ENCODE assay signal across 8 cellular contexts in the genomic region with DNA sequence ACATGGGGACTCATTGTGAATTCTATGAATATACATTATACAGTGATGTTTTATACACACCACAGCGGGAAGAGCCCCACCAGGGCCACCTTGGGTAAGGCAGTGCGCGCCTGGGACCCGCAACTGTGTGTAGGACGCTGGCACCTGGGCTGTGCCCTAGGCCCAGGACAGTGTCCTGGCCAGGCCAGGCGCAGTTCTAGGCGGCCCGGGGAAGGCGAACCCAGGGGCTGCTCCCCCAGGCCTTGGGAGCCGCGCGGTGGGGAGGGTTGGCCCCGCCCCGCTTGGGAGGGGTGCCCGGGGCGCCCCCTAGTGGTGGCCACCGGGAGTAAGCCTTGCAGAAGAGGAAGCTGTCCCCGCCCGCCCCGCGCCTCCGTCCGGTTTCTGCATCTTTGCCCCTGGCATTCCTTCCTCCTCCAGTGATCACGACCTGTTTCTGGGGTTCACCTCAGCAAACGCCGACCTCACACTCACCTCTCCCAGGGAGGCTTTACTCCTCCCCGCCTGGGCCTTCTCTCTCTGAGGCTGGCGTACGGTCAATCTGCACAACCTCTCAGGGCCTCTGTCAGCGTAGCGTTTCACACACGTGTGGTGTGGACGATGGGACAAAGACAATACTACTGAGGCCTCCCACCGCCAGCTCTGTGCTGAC. TPM values are rescaled to one million over a fixed set of nuclear protein-coding genes. Genes with fewer than 3 reads are reported as not detected.
DNase-seq lines count a peak whose midpoint lies in the region; ATAC-seq and TF ChIP-seq lines count a peak whose summit lies in the region.

No MANE protein-coding gene starts in this region.

- DNase-seq in NCI-H187 (lab: John Stamatoyannopoulos, UW) = peak; percentile 14 to 18
- DNase-seq in NCI-H187 treated with DMSO at 0.1 percent for 48 hours (lab: John Stamatoyannopoulos, UW) = no peak
- DNase-seq in NT2/D1 (ENCODE audit: low read depth, low spot score) = peak; percentile 48
- peak; percentile 83 for DNase-seq in activated T-cell treated with anti-CD3 and anti-CD28 coated beads for 1 hour (ENCODE audit: low read depth)
- DNase-seq in esophagus muscularis mucosa (ENCODE audit: extremely low spot score) = no peak
- DNase-seq in naive thymus-derived CD8-positive, alpha-beta T cell = peak; percentile 68 to 93 (median 86)
- DNase-seq in stimulated activated effector memory CD8-positive, alpha-beta T cell treated with anti-CD3 and anti-CD28 coated beads, Interleukin-12 subunit alpha, Interleukin-12 subunit beta, amount 100 ng/mL, for 72 hours (ENCODE audit: low spot score in 2 of 2) = peak; percentile 93 to 94

- intact Hi-C loops in esophagus muscularis mucosa (cut with DNase I) = no loop called here

- POLR2A ChIA-PET in naive thymus-derived CD8-positive, alpha-beta T cell (lab: Charles Lee) = interaction anchor here (0.5 to 45.7 kb wide), 9 partner anchors 11 to 1575 kb away, joined by 3 to 2449 read pairs (median 3); a partner anchor contains a TSS

- ATAC-seq in HG03159 (IDR thresholded peaks at IDR 0.05; ENCODE audit: unreplicated experiment) = peak; percentile 64
- peak; percentile 92 to 93 for ATAC-seq in naive thymus-derived CD8-positive, alpha-beta T cell
- ATAC-seq in stimulated activated effector memory CD8-positive, alpha-beta T cell treated with anti-CD3 and anti-CD28 coated beads, Interleukin-12 subunit alpha, Interleukin-12 subunit beta, amount 100 ng/mL, for 72 hours = peak; percentile 87

- peak overlapping the region; percentile 52 to 84 (median 78) for H3K4me3 Mint-ChIP-seq in naive thymus-derived CD8-positive, alpha-beta T cell
- H3K4me3 Mint-ChIP-seq in stimulated activated effector memory CD8-positive, alpha-beta T cell treated with anti-CD3 and anti-CD28 coated beads, Interleukin-12 subunit alpha, Interleukin-12 subunit beta, amount 100 ng/mL, for 72 hours = peak overlapping the region; percentile 74

- 16% methylated on average over 19 of the region's 34 CpGs for WGBS in esophagus muscularis mucosa

- TF ChIP-seq EP300 in esophagus muscularis mucosa (IDR thresholded peaks at IDR 0.05) = no peak

- H3K4me3 ChIP-seq in NT2/D1 (ENCODE audit: insufficient read length, low read depth) (no peak overlapping the region), esophagus muscularis mucosa (peak overlapping the region; percentile 31 to 41 (median 36))

- H3K36me3 Mint-ChIP-seq in naive thymus-derived CD8-positive, alpha-beta T cell = no peaks in the 10 kb centered on the region
- peaks cover 6% of the 10 kb centered on the region for H3K36me3 Mint-ChIP-seq in stimulated activated effector memory CD8-positive, alpha-beta T cell treated with anti-CD3 and anti-CD28 coated beads, Interleukin-12 subunit alpha, Interleukin-12 subunit beta, amount 100 ng/mL, for 72 hours

- H3K27ac ChIP-seq in esophagus muscularis mucosa (replicated peaks in 1 of 4) = peak overlapping the region; percentile 71 to 79 (median 74)

- peaks cover 24 to 38% (median 34%) of the 10 kb centered on the region in 4 donors for H3K4me1 Mint-ChIP-seq in naive thymus-derived CD8-positive, alpha-beta T cell
- peaks cover 40% of the 10 kb centered on the region for H3K4me1 Mint-ChIP-seq in stimulated activated effector memory CD8-positive, alpha-beta T cell treated with anti-CD3 and anti-CD28 coated beads, Interleukin-12 subunit alpha, Interleukin-12 subunit beta, amount 100 ng/mL, for 72 hours

- H3K36me3 ChIP-seq in NT2/D1 (ENCODE audit: insufficient read depth, insufficient read length, low read length) (no peaks in the 10 kb centered on the region), esophagus muscularis mucosa (no peaks in the 10 kb centered on the region)

- peak overlapping the region; percentile 58 for H3K9ac ChIP-seq in NT2/D1 (ENCODE audit: insufficient read length, low read depth)

- no peak for TF ChIP-seq POLR2A in esophagus muscularis mucosa (IDR thresholded peaks at IDR 0.05; ENCODE audit: low read depth)

- no peaks in the 10 kb centered on the region for H3K9me3 Mint-ChIP-seq in naive thymus-derived CD8-positive, alpha-beta T cell
- no peaks in the 10 kb centered on the region for H3K9me3 Mint-ChIP-seq in stimulated activated effector memory CD8-positive, alpha-beta T cell treated with anti-CD3 and anti-CD28 coated beads, Interleukin-12 subunit alpha, Interleukin-12 subunit beta, amount 100 ng/mL, for 72 hours

- peaks cover 2% of the 10 kb centered on the region for H3K27me3 ChIP-seq in NT2/D1 (ENCODE audit: insufficient read depth, insufficient read length)
- no peaks in the 10 kb centered on the region for H3K27me3 ChIP-seq in esophagus muscularis mucosa

- no peaks in the 10 kb centered on the region for H3K9me3 ChIP-seq in NT2/D1 (ENCODE audit: insufficient read depth, low read length)
- H3K9me3 ChIP-seq in esophagus muscularis mucosa = no peaks in the 10 kb centered on the region

- H3K27me3 Mint-ChIP-seq in naive thymus-derived CD8-positive, alpha-beta T cell = no peaks in the 10 kb centered on the region

- H3K27ac Mint-ChIP-seq in naive thymus-derived CD8-positive, alpha-beta T cell = peak overlapping the region; percentile 82 to 93 (median 88)
- peak overlapping the region; percentile 65 for H3K27ac Mint-ChIP-seq in stimulated activated effector memory CD8-positive, alpha-beta T cell treated with anti-CD3 and anti-CD28 coated beads, Interleukin-12 subunit alpha, Interleukin-12 subunit beta, amount 100 ng/mL, for 72 hours

- H3K4me1 ChIP-seq in NT2/D1 (ENCODE audit: insufficient read depth, insufficient read length) (peaks cover 23% of the 10 kb centered on the region), esophagus muscularis mucosa (peaks cover 18 to 22% (median 19%) of the 10 kb centered on the region in 4 donors)

- TF ChIP-seq CTCF in esophagus muscularis mucosa (IDR thresholded peaks at IDR 0.05) = peak in 2 of 3 experiments; percentile 95 to 97

RNA-seq across cellular contexts. Expression of a gene that starts 9.5 kb away (rescaled TPM):
- total RNA-seq in esophagus muscularis mucosa = 100 to 1,000 TPM in 2 of 4 donors, 10 to 100 TPM in 2; 57.0 to 193 (median 104) TPM
- total RNA-seq in naive thymus-derived CD8-positive, alpha-beta T cell = 100 to 1,000 TPM; 217 to 226 TPM
- 100 to 1,000 TPM; 137 to 164 (median 154) TPM for polyA plus RNA-seq in naive thymus-derived CD8-positive, alpha-beta T cell

RNA-seq across cellular contexts. Expression of a gene that starts 29.1 kb away (rescaled TPM):
- total RNA-seq in esophagus muscularis mucosa = 10 to 100 TPM; 19.9 to 28.7 (median 26.1) TPM
- 10 to 100 TPM; 39.5 to 41.4 TPM for total RNA-seq in naive thymus-derived CD8-positive, alpha-beta T cell
- 1 to 10 TPM; 3.4 to 4.2 (median 3.6) TPM for polyA plus RNA-seq in naive thymus-derived CD8-positive, alpha-beta T cell

RNA-seq across cellular contexts. Expression of a gene that starts 36.6 kb away (rescaled TPM):
- 10 to 100 TPM; 24.1 to 38.8 (median 29.0) TPM for total RNA-seq in esophagus muscularis mucosa
- total RNA-seq in naive thymus-derived CD8-positive, alpha-beta T cell = 10 to 100 TPM; 13.4 to 16.0 TPM
- 1 to 10 TPM; 4.7 to 6.6 (median 5.3) TPM for polyA plus RNA-seq in naive thymus-derived CD8-positive, alpha-beta T cell

RNA-seq across cellular contexts. Expression of a gene that starts 43.4 kb away (rescaled TPM):
- under 1 TPM in 3 of 4 donors, not detected in 1; 0.33 to 0.46 (median 0.39) TPM for total RNA-seq in esophagus muscularis mucosa
- total RNA-seq in naive thymus-derived CD8-positive, alpha-beta T cell = 10 to 100 TPM in 1 of 2 experiments, 1 to 10 TPM in 1; 9.0 to 10.3 TPM
- under 1 TPM; 0.09 to 0.38 (median 0.13) TPM for polyA plus RNA-seq in naive thymus-derived CD8-positive, alpha-beta T cell

RNA-seq across cellular contexts. Expression of a gene that starts 47.8 kb away (rescaled TPM):
- not detected for total RNA-seq in esophagus muscularis mucosa
- under 1 TPM; 0.55 to 0.69 TPM for total RNA-seq in naive thymus-derived CD8-positive, alpha-beta T cell
- polyA plus RNA-seq in naive thymus-derived CD8-positive, alpha-beta T cell = not detected

Comparison
In these comparisons a context has a peak if more than half of its experiments do, and no peak if none do; other contexts are left out.
1. DNase-seq: peak in NCI-H187 (2 of 2), NT2/D1 (single experiment), activated T-cell treated with anti-CD3 and anti-CD28 coated beads for 1 hour (single experiment), naive thymus-derived CD8-positive, alpha-beta T cell (10 of 10) and stimulated activated effector memory CD8-positive, alpha-beta T cell treated with anti-CD3 and anti-CD28 coated beads, Interleukin-12 subunit alpha, Interleukin-12 subunit beta, amount 100 ng/mL, for 72 hours (2 of 2); none in NCI-H187 treated with DMSO at 0.1 percent for 48 hours (single experiment) and esophagus muscularis mucosa (single experiment).
2. Peak in every context shown above with its lines, with median percentiles within 50 percentile points of each other: ATAC-seq.